Comparison of ENCODE assay signal across 12 cellular contexts in the genomic region with DNA sequence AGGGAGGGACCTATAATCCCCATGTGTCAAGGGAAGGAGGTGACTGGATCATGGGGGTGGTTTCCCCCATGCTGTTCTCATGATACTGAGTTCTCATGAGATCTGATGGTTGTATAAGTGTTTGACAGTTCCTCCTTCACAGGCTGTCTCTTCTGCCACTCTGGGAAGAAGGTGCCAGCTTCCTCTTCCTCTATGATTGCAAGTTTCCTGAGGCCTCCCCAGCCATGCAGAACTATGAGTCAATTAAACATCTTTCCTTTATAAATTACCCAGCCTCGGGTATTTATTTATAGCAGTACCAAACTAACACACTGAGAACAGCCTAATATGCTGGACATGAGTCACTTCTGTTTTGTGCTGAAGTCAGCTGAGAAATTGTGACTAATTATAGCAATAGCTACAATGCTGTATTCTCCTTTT.
DNase-seq lines count a peak whose midpoint lies in the region; ATAC-seq, FAIRE-seq and TF ChIP-seq lines count a peak whose summit lies in the region.
"Had no signal": no experiment of that assay in that cellular context is flagged by ENCODE, and none has a peak within 500 bp of the region (broad histone marks: within the 10 kb centered on the region; RNA-seq: fewer than 3 reads in every experiment).

No MANE protein-coding gene starts in this region.

- BruUV-seq in GM12878 (replicated peaks; lab: Mats Ljungman, UMichigan) = no TSS peak

- SMC1A ChIA-PET in GM12878 (lab: Charles Lee; ENCODE audit: uncharacterized antibody, unreplicated experiment) = interaction anchor here (1.0 kb wide), 1 partner anchor 36 kb away, joined by 3 read pairs; no protein-coding TSS in a partner anchor

- in situ Hi-C loops in GM12878 (cut with MboI) = no loop called here

- H3K4me1 ChIP-seq in GM12878 (ENCODE audit: control insufficient read depth, insufficient read depth, low read length) = no peaks in the 10 kb centered on the region
- H3K4me1 ChIP-seq: prostate gland had no signal

- H3K27me3 ChIP-seq in GM12878 (replicated peaks in 1 of 2; ENCODE audit: control insufficient read depth in 2 of 2, insufficient read depth in 2 of 2, low read length in 1 of 2) (no peaks in the 10 kb centered on the region), kidney epithelial cell (ENCODE audit: control insufficient read depth, insufficient read depth, low read length) (no peaks in the 10 kb centered on the region)

- no peaks in the 10 kb centered on the region for H3K79me2 ChIP-seq in GM12878 (ENCODE audit: control insufficient read depth, insufficient read depth, low read length)

- TF ChIP-seq RAD21 in GM12878 (IDR thresholded peaks at IDR 0.05; ENCODE audit: insufficient read depth, low read depth, low read length) = no peak

- no peak for TF ChIP-seq POLR2A in GM12878 (IDR thresholded peaks at IDR 0.05; ENCODE audit: low read depth, low read length)

- no peak overlapping the region for H3K9ac ChIP-seq in GM12878 (ENCODE audit: control insufficient read depth, insufficient read depth, low read length)
- H3K9ac ChIP-seq: KMS-11 had no signal

- H2AFZ ChIP-seq in GM12878 (ENCODE audit: control insufficient read depth, low read depth, low read length) = no peak overlapping the region

- TF ChIP-seq EP300 in GM12878 (IDR thresholded peaks at IDR 0.05; ENCODE audit: borderline replicate concordance in 1 of 2, control insufficient read depth in 1 of 2, low read depth in 2 of 2, low read length in 2 of 2) = no peak

- no peaks in the 10 kb centered on the region for H3K36me3 ChIP-seq in GM12878 (ENCODE audit: control insufficient read depth in 2 of 2, insufficient read depth in 2 of 2, low read length in 1 of 2)
- H3K36me3 ChIP-seq in kidney epithelial cell (ENCODE audit: control insufficient read depth, insufficient read depth, low read length) = no peaks in the 10 kb centered on the region
- H3K36me3 ChIP-seq: prostate gland had no signal

- DNase-seq in AG10803 (ENCODE audit: low read depth) (peak; percentile 18), HS-27A (ENCODE audit: low read depth) (peak; percentile 11), GM12878 (ENCODE audit: low read depth, low spot score) (no peak), kidney epithelial cell (ENCODE audit: low read depth) (peak; percentile 29), DMS53 treated with DMSO at 0.1 percent for 48 hours (lab: John Stamatoyannopoulos, UW; ENCODE audit: unreplicated experiment) (no peak), SHP77 treated with DMSO at 0.1 percent for 48 hours (lab: John Stamatoyannopoulos, UW) (no peak), NAMALWA (ENCODE audit: low spot score) (no peak)
- DNase-seq: activated T-cell treated with anti-CD3 and anti-CD28 coated beads, Interleukin-2, amount 50 U/mL, for 72 hours; CD8-positive, alpha-beta T cell had no signal

- POLR2A ChIA-PET in GM12878 (lab: Charles Lee) = no interaction called here

- TF ChIP-seq CTCF in AG10803 (conservative IDR thresholded peaks at IDR 0.05; ENCODE audit: low read length) (no peak), GM12878 (IDR thresholded peaks at IDR 0.05 in 2 of 3, conservative IDR thresholded peaks at IDR 0.05 in 1 of 3; ENCODE audit: control insufficient read depth in 2 of 3, extremely low read depth in 1 of 3, insufficient read depth in 1 of 3, low read depth in 3 of 3, low read length in 3 of 3) (no peak), kidney epithelial cell (IDR thresholded peaks at IDR 0.05; ENCODE audit: insufficient read depth, low read length, poor library complexity, severe bottlenecking) (no peak)

- WGBS in GM12878 (ENCODE audit: insufficient coverage, insufficient replicate concordance, low lambda C conversion rate, missing lambda C conversion rate) = 0% methylated on average over 1 of the region's 1 CpG

- H3K4me2 ChIP-seq in GM12878 (ENCODE audit: control insufficient read depth, insufficient read depth) = no peak overlapping the region
- H3K4me2 ChIP-seq: KMS-11 had no signal

- no peaks in the 10 kb centered on the region for H4K20me1 ChIP-seq in GM12878 (ENCODE audit: control insufficient read depth, insufficient read depth)

- FAIRE-seq in GM12878 (lab: Jason Lieb, UNC) = no peak

- H3K9me3 ChIP-seq in GM12878 (replicated peaks; ENCODE audit: control insufficient read depth, insufficient read depth, low read length) = no peaks in the 10 kb centered on the region
- H3K9me3 ChIP-seq: prostate gland had no signal

- H3K27ac ChIP-seq in GM12878 (ENCODE audit: control insufficient read depth, insufficient read depth) = no peak overlapping the region
- H3K27ac ChIP-seq: KMS-11, prostate gland had no signal

- H3K4me3 ChIP-seq in AG10803 (ENCODE audit: low read length) (no peak overlapping the region), GM12878 (no peak overlapping the region), kidney epithelial cell (ENCODE audit: low read depth, low read length) (no peak overlapping the region)
- H3K4me3 ChIP-seq: prostate gland had no signal

- RAD21 ChIA-PET in GM12878 (lab: Charles Lee; ENCODE audit: unreplicated experiment) = no interaction called here

- intact Hi-C loops in GM12878 (cut with micrococcal nuclease; ENCODE audit: unreplicated experiment) = no loop called here

- ATAC-seq in GM12878 = peak; percentile 63
- ATAC-seq in GM18520 (IDR thresholded peaks at IDR 0.05; ENCODE audit: unreplicated experiment) = no peak
- ATAC-seq: activated T-cell treated with anti-CD3 and anti-CD28 coated beads, Interleukin-2, amount 50 U/mL, for 72 hours; CD8-positive, alpha-beta T cell had no signal

- CTCF ChIA-PET in GM12878 (lab: Yijun Ruan, JAX) = no interaction called here

TF ChIP-seq in GM12878, 131 proteins besides CTCF, POLR2A, EP300 and RAD21:
- TF ChIP-seq ESRRA (IDR thresholded peaks at IDR 0.05; ENCODE audit: low read length) (no peak), MEF2B (IDR thresholded peaks at IDR 0.05; ENCODE audit: partially characterized antibody, poor library complexity, severe bottlenecking) (peak; percentile 29)

Comparison
In these comparisons a context has a peak if more than half of its experiments do, and no peak if none do; other contexts are left out.
1. DNase-seq: peak in AG10803 (single experiment), HS-27A (single experiment) and kidney epithelial cell (single experiment); none in GM12878 (single experiment), DMS53 treated with DMSO at 0.1 percent for 48 hours (single experiment), SHP77 treated with DMSO at 0.1 percent for 48 hours (single experiment) and NAMALWA (single experiment).